ENCODE assay signal across 7 cellular contexts in the genomic region with DNA sequence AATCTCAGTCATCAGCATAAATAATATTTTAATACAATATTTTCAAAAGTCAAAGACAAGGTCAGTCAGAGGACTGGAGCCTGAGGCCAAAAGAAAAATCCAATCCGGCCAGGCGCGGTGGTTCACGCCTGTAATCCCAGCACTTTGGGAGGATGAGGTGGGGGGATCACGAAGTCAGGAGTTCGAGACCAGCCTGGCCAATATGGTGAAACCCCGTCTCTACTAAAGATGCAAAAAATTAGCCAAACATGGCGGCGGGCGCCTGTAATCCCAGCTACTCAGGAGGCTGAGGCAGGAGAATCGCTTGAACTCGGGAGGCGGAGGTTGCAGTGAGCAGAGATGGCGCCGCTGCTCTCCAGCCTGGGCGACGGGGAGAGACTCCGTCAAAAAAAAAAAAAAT. TPM values are rescaled to one million over a fixed set of nuclear protein-coding genes. Genes with fewer than 3 reads are reported as not detected.
DNase-seq lines count a peak whose midpoint lies in the region; ATAC-seq and TF ChIP-seq lines count a peak whose summit lies in the region.
"Not testable (repeated sequence)": the region's sequence is repeated elsewhere in the genome, so short reads cannot be mapped to it uniquely, and the experiment has no call there.

No MANE protein-coding gene starts in this region.

- H4K20me1 ChIP-seq in GM23248 (ENCODE audit: insufficient read depth); neural progenitor cell (ENCODE audit: low read depth): not testable (repeated sequence)

- H3K4me3 ChIP-seq in GM23248 (peak overlapping the region; percentile 81), fibroblast of mammary gland (ENCODE audit: control insufficient read depth, low read depth, low read length) (peak overlapping the region; percentile 53), left lung (peak overlapping the region; percentile 38 to 45), neural progenitor cell (peak overlapping the region; percentile 41)

- intact Hi-C loops in left lung (cut with DNase I): not testable (repeated sequence)

- H3K9me3 ChIP-seq in GM23248 (ENCODE audit: low read depth); left lung; neural progenitor cell (ENCODE audit: low read depth): not testable (repeated sequence)

- H3K79me2 ChIP-seq in GM23248 (ENCODE audit: insufficient read depth); neural progenitor cell (ENCODE audit: low read depth): not testable (repeated sequence)

- H3K4me2 ChIP-seq in GM23248 (ENCODE audit: unreplicated experiment) (peak overlapping the region; percentile 97), neural progenitor cell (peak overlapping the region; percentile 71)

- POLR2A ChIA-PET in WTC11 (lab: Charles Lee): interaction anchor here (0.6 to 1.3 kb wide), 8 partner anchors 19 to 1100 kb away, joined by 3 to 5 read pairs (median 4); no protein-coding TSS in a partner anchor

- H3K36me3 Mint-ChIP-seq in WTC11; brain; neural progenitor cell; stimulated activated memory B cell treated with anti-CD40 and anti-IgM and Interleukin-4, amounts not matched to agents 10 μg/mL and 1 μg/mL and 100 μg/mL, for 72 hours: not testable (repeated sequence)

- not testable (repeated sequence) for H3K9me3 Mint-ChIP-seq in WTC11; brain; neural progenitor cell; stimulated activated memory B cell treated with anti-CD40 and anti-IgM and Interleukin-4, amounts not matched to agents 10 μg/mL and 1 μg/mL and 100 μg/mL, for 72 hours

- H3K9me2 ChIP-seq in GM23248 (ENCODE audit: insufficient read depth): not testable (repeated sequence)

- H3K4me3 Mint-ChIP-seq in WTC11: peak overlapping the region; percentile 68
- H3K4me3 Mint-ChIP-seq in brain: peak overlapping the region in 3 of 5 experiments; percentile 57 to 90 (median 83)
- peak overlapping the region; percentile 60 for H3K4me3 Mint-ChIP-seq in neural progenitor cell
- H3K4me3 Mint-ChIP-seq in stimulated activated memory B cell treated with anti-CD40 and anti-IgM and Interleukin-4, amounts not matched to agents 10 μg/mL and 1 μg/mL and 100 μg/mL, for 72 hours: not testable (repeated sequence)

- H3F3A ChIP-seq in GM23248 (ENCODE audit: insufficient read depth): not testable (repeated sequence)
- peaks cover 41% of the 10 kb centered on the region for H3F3A ChIP-seq in neural progenitor cell (ENCODE audit: low read depth)

- H3K36me3 ChIP-seq in GM23248 (ENCODE audit: low read depth); left lung; neural progenitor cell: not testable (repeated sequence)

- CTCF ChIA-PET in WTC11 (lab: Charles Lee): interaction anchor here (0.6 to 2.1 kb wide), 17 partner anchors 8 to 1873 kb away, joined by 3 to 8 read pairs (median 4); no protein-coding TSS in a partner anchor

- not testable (repeated sequence) for TF ChIP-seq CTCF in WTC11 (IDR thresholded peaks at IDR 0.05); brain (conservative IDR thresholded peaks at IDR 0.05); fibroblast of mammary gland (conservative IDR thresholded peaks at IDR 0.05; ENCODE audit: control insufficient read depth, insufficient read depth, low read depth, low read length); left lung (IDR thresholded peaks at IDR 0.05); neural progenitor cell (IDR thresholded peaks at IDR 0.05)

- ATAC-seq in WTC11; left lung; stimulated activated memory B cell treated with anti-CD40 and anti-IgM and Interleukin-4, amounts not matched to agents 10 μg/mL and 1 μg/mL and 100 μg/mL, for 72 hours: not testable (repeated sequence)

- not testable (repeated sequence) for H3K27me3 ChIP-seq in GM23248 (replicated peaks; ENCODE audit: insufficient read depth); left lung; neural progenitor cell

- H2AFZ ChIP-seq in GM23248: peak overlapping the region; percentile 98
- H2AFZ ChIP-seq in neural progenitor cell (replicated peaks): not testable (repeated sequence)

- WGBS in GM23248 (ENCODE audit: low coverage in 1 of 2, low lambda C conversion rate in 2 of 2, missing lambda C conversion rate in 2 of 2), 2 experiments: 65 to 66% methylated on average over 18 of the region's 18 CpGs

- H3K27ac Mint-ChIP-seq in WTC11 (peak overlapping the region; percentile 84; the same call in 1 of the 2 replicates), brain (peak overlapping the region in 2 of 5 experiments; percentile 93 to 95)
- not testable (repeated sequence) for H3K27ac Mint-ChIP-seq in neural progenitor cell
- peak overlapping the region; percentile 86 for H3K27ac Mint-ChIP-seq in stimulated activated memory B cell treated with anti-CD40 and anti-IgM and Interleukin-4, amounts not matched to agents 10 μg/mL and 1 μg/mL and 100 μg/mL, for 72 hours

- H3K4me1 ChIP-seq in GM23248 (ENCODE audit: insufficient read depth): not testable (repeated sequence)
- H3K4me1 ChIP-seq in left lung (peaks cover 0 to 23% of the 10 kb centered on the region in 2 donors), neural progenitor cell (peaks cover 14% of the 10 kb centered on the region)

- H3K9ac ChIP-seq in GM23248: peak overlapping the region; percentile 85
- not testable (repeated sequence) for H3K9ac ChIP-seq in neural progenitor cell

- H3K27me3 Mint-ChIP-seq in WTC11 (ENCODE audit: low read depth); brain; neural progenitor cell (ENCODE audit: insufficient read depth, low read depth): not testable (repeated sequence)
- peaks cover 16% of the 10 kb centered on the region for H3K27me3 Mint-ChIP-seq in stimulated activated memory B cell treated with anti-CD40 and anti-IgM and Interleukin-4, amounts not matched to agents 10 μg/mL and 1 μg/mL and 100 μg/mL, for 72 hours

- not testable (repeated sequence) for H3K27ac ChIP-seq in GM23248, left lung
- H3K27ac ChIP-seq in neural progenitor cell: peak overlapping the region; percentile 79

- DNase-seq in GM23248; WTC11 (ENCODE audit: low spot score); fibroblast of mammary gland (ENCODE audit: low read depth); left lung; neural progenitor cell (ENCODE audit: low spot score): not testable (repeated sequence)

- H3K4me1 Mint-ChIP-seq in WTC11 (peaks cover 46% of the 10 kb centered on the region), brain (peaks cover 49% of the 10 kb centered on the region), neural progenitor cell (peaks cover 34% of the 10 kb centered on the region)
- H3K4me1 Mint-ChIP-seq in stimulated activated memory B cell treated with anti-CD40 and anti-IgM and Interleukin-4, amounts not matched to agents 10 μg/mL and 1 μg/mL and 100 μg/mL, for 72 hours: peaks cover 17% of the 10 kb centered on the region

- in situ Hi-C loops in GM23248 (cut with MboI): not testable (repeated sequence)

RNA-seq across cellular contexts. Expression of gene RNF130, which starts 18.1 kb away (rescaled TPM):
- total RNA-seq in GM23248 (2014; rRNA removed; shearing (Covaris generic)): 32.9 and 49.8 TPM in 2 replicates
- polyA plus RNA-seq in GM23248 (2016; fragmentation: Nextera tagmentation; extraction: Ambion mirVana) (27.3 and 30.4 TPM in 2 replicates), brain (ENCODE audit: insufficient read depth, low read depth, low replicate concordance) (96.7 TPM)
- total RNA-seq in WTC11 (2021) (56.2 to 61.0 TPM (median 58.5 TPM) in 3 replicates), left lung (100 to 1,000 TPM in 1 of 2 donors, 10 to 100 TPM in 1; 84.0 to 125 TPM), neural progenitor cell (ENCODE audit: low replicate concordance) (183 and 185 TPM in 2 replicates)
